Comparison of ENCODE assay signal across 18 cellular contexts in genomic region chr20:63702751-63703470, GRCh38. TPM values are rescaled to one million over a fixed set of nuclear protein-coding genes. Genes with fewer than 3 reads are reported as not detected.
DNase-seq lines count a peak whose midpoint lies in the region; ATAC-seq and TF ChIP-seq lines count a peak whose summit lies in the region.
"Had no signal": no experiment of that assay in that cellular context is flagged by ENCODE, and none has a peak within 500 bp of the region (broad histone marks: within the 10 kb centered on the region; RNA-seq: fewer than 3 reads in every experiment).

No MANE protein-coding gene starts in this region.

- no peak for TF ChIP-seq CTCF in sigmoid colon (IDR thresholded peaks at IDR 0.05)

- H3K9me3 Mint-ChIP-seq in activated naive CD8-positive, alpha-beta T cell (ENCODE audit: low read depth): no peaks in the 10 kb centered on the region
- H3K9me3 Mint-ChIP-seq in activated naive CD8-positive, alpha-beta T cell treated with anti-CD3 and anti-CD28 coated beads, Interleukin-2, amount 50 U/mL, for 24 hours: no peaks in the 10 kb centered on the region
- H3K9me3 Mint-ChIP-seq: activated naive CD4-positive, alpha-beta T cell treated with anti-CD3 and anti-CD28 coated beads, Interleukin-2, amount 50 U/mL, for 72 hours; natural killer cell treated with Interleukin-12 subunit alpha and Interleukin-12 subunit beta and Interleukin-15 and Interleukin-18, amount 100 ng/mL, for 72 hours had no signal

- no peaks in the 10 kb centered on the region for H3K27me3 Mint-ChIP-seq in activated naive CD8-positive, alpha-beta T cell
- H3K27me3 Mint-ChIP-seq in activated naive CD8-positive, alpha-beta T cell treated with anti-CD3 and anti-CD28 coated beads, Interleukin-2, amount 50 U/mL, for 24 hours: no peaks in the 10 kb centered on the region
- H3K27me3 Mint-ChIP-seq: natural killer cell treated with Interleukin-12 subunit alpha and Interleukin-12 subunit beta and Interleukin-15 and Interleukin-18, amount 100 ng/mL, for 72 hours had no signal

- DNase-seq in activated naive CD8-positive, alpha-beta T cell treated with anti-CD3 and anti-CD28 coated beads, Interleukin-2, amount 50 U/mL, for 24 hours: no peak
- DNase-seq in H4 (ENCODE audit: low spot score) (peak; percentile 6), astrocyte of the hippocampus (ENCODE audit: low read depth, low spot score) (peak; percentile 3), sigmoid colon (peak; percentile 57), T-helper 9 cell (no peak), left colon (no peak), GM03348 (ENCODE audit: low spot score) (no peak)
- DNase-seq: activated CD8-positive, alpha-beta T cell treated with anti-CD3 and anti-CD28 coated beads, Interleukin-2, amount 10 ng/mL, durations not matched to agents 7 days and 5 days; central memory CD4-positive, alpha-beta T cell; foreskin keratinocyte; NCI-H1436; NCI-H2227 treated with DMSO at 0.1 percent for 48 hours had no signal

- no peak for TF ChIP-seq POLR2A in sigmoid colon (IDR thresholded peaks at IDR 0.05)

- no peak overlapping the region for H3K4me3 Mint-ChIP-seq in activated naive CD8-positive, alpha-beta T cell
- no peak overlapping the region for H3K4me3 Mint-ChIP-seq in activated naive CD8-positive, alpha-beta T cell treated with anti-CD3 and anti-CD28 coated beads, Interleukin-2, amount 50 U/mL, for 24 hours
- H3K4me3 Mint-ChIP-seq: activated CD8-positive, alpha-beta T cell treated with anti-CD3 and anti-CD28 coated beads, Interleukin-2, amount 10 ng/mL, durations not matched to agents 7 days and 5 days; natural killer cell treated with Interleukin-12 subunit alpha and Interleukin-12 subunit beta and Interleukin-15 and Interleukin-18, amount 100 ng/mL, for 72 hours had no signal

- intact Hi-C loops in sigmoid colon (cut with DNase I): no loop called here
- intact Hi-C loops in left colon (cut with DNase I, micrococcal nuclease): no loop called here

- no peaks in the 10 kb centered on the region for H3K27me3 ChIP-seq in sigmoid colon
- H3K27me3 ChIP-seq: foreskin keratinocyte, vagina had no signal

- peaks cover 0 to 36% (median 30%) of the 10 kb centered on the region in 4 donors for H3K4me1 ChIP-seq in sigmoid colon

- ATAC-seq in activated naive CD8-positive, alpha-beta T cell treated with anti-CD3 and anti-CD28 coated beads, Interleukin-2, amount 50 U/mL, for 24 hours: no peak
- ATAC-seq in left colon: no peak
- ATAC-seq: activated CD8-positive, alpha-beta T cell treated with anti-CD3 and anti-CD28 coated beads, Interleukin-2, amount 10 ng/mL, durations not matched to agents 7 days and 5 days; activated naive CD4-positive, alpha-beta T cell treated with anti-CD3 and anti-CD28 coated beads, Interleukin-2, amount 50 U/mL, for 72 hours; foreskin keratinocyte; natural killer cell treated with Interleukin-12 subunit alpha and Interleukin-12 subunit beta and Interleukin-15 and Interleukin-18, amount 100 ng/mL, for 72 hours; psoas muscle had no signal

- no peaks in the 10 kb centered on the region for H3K9me3 ChIP-seq in sigmoid colon
- H3K9me3 ChIP-seq: psoas muscle, vagina had no signal

- H3K27ac Mint-ChIP-seq in activated naive CD8-positive, alpha-beta T cell: peak overlapping the region; percentile 22
- no peak overlapping the region for H3K27ac Mint-ChIP-seq in activated naive CD8-positive, alpha-beta T cell treated with anti-CD3 and anti-CD28 coated beads, Interleukin-2, amount 50 U/mL, for 24 hours
- H3K27ac Mint-ChIP-seq: activated CD8-positive, alpha-beta T cell treated with anti-CD3 and anti-CD28 coated beads, Interleukin-2, amount 10 ng/mL, durations not matched to agents 7 days and 5 days; natural killer cell treated with Interleukin-12 subunit alpha and Interleukin-12 subunit beta and Interleukin-15 and Interleukin-18, amount 100 ng/mL, for 72 hours had no signal

- peaks cover 5% of the 10 kb centered on the region for H3K36me3 Mint-ChIP-seq in activated naive CD8-positive, alpha-beta T cell
- peaks cover 16% of the 10 kb centered on the region for H3K36me3 Mint-ChIP-seq in activated naive CD8-positive, alpha-beta T cell treated with anti-CD3 and anti-CD28 coated beads, Interleukin-2, amount 50 U/mL, for 24 hours (ENCODE audit: low read depth)
- H3K36me3 Mint-ChIP-seq: natural killer cell treated with Interleukin-12 subunit alpha and Interleukin-12 subunit beta and Interleukin-15 and Interleukin-18, amount 100 ng/mL, for 72 hours had no signal

- no peak overlapping the region for H3K4me3 ChIP-seq in sigmoid colon
- H3K4me3 ChIP-seq: psoas muscle, SK-N-MC, vagina had no signal

- no peak overlapping the region for H3K27ac ChIP-seq in sigmoid colon
- H3K27ac ChIP-seq: foreskin keratinocyte, psoas muscle, SK-N-MC, vagina had no signal

- peaks cover 0 to 44% (median 11%) of the 10 kb centered on the region in 4 donors for H3K36me3 ChIP-seq in sigmoid colon

- no peak for TF ChIP-seq EP300 in sigmoid colon (IDR thresholded peaks at IDR 0.05)

- WGBS in sigmoid colon, 2 donors: 80 to 90% methylated on average over 13 of the region's 13 CpGs

- peaks cover 15% of the 10 kb centered on the region for H3K4me1 Mint-ChIP-seq in activated naive CD8-positive, alpha-beta T cell (ENCODE audit: low read depth)
- peaks cover 32% of the 10 kb centered on the region for H3K4me1 Mint-ChIP-seq in activated naive CD8-positive, alpha-beta T cell treated with anti-CD3 and anti-CD28 coated beads, Interleukin-2, amount 50 U/mL, for 24 hours

RNA-seq across cellular contexts. Expression of gene ARFRP1, which starts 4.9 kb away (rescaled TPM):
- 24.6 and 36.0 TPM in 2 replicates for total RNA-seq in H4 (2014; rRNA removed; shearing (Covaris generic))
- total RNA-seq in sigmoid colon (10 to 100 TPM; 26.8 to 38.7 (median 28.8) TPM), left colon (10 to 100 TPM; 52.2 to 69.5 TPM)
- polyA plus RNA-seq in sigmoid colon: 10 to 100 TPM; 39.1 to 70.2 (median 45.6) TPM

RNA-seq across cellular contexts. Expression of gene ZGPAT, which starts 4.9 kb away (rescaled TPM):
- 5.4 and 9.4 TPM in 2 replicates for total RNA-seq in H4 (2014; rRNA removed; shearing (Covaris generic))
- total RNA-seq in sigmoid colon (10 to 100 TPM; 18.5 to 22.5 (median 19.6) TPM), left colon (10 to 100 TPM; 31.4 to 32.4 TPM)
- polyA plus RNA-seq in sigmoid colon: 10 to 100 TPM; 24.0 to 44.9 (median 30.5) TPM

RNA-seq across cellular contexts. Expression of gene TNFRSF6B, which starts 6.5 kb away (rescaled TPM):
- total RNA-seq in H4 (2014; rRNA removed; shearing (Covaris generic)): 0.10 and 0.39 TPM in 2 replicates
- total RNA-seq in sigmoid colon (10 to 100 TPM in 1 of 4 donors, 1 to 10 TPM in 3; 1.8 to 45.5 (median 4.2) TPM), left colon (1 to 10 TPM in 1 of 2 donors, not detected in 1; 8.9 TPM)
- polyA plus RNA-seq in sigmoid colon: 100 to 1,000 TPM in 1 of 3 donors, 1 to 10 TPM in 2; 1.2 to 186 (median 4.8) TPM
- total RNA-seq: activated CD8-positive, alpha-beta T cell treated with anti-CD3 and anti-CD28 coated beads, Interleukin-2, amount 10 ng/mL, durations not matched to agents 7 days and 5 days; activated naive CD4-positive, alpha-beta T cell treated with anti-CD3 and anti-CD28 coated beads, Interleukin-2, amount 50 U/mL, for 72 hours; natural killer cell treated with Interleukin-12 subunit alpha and Interleukin-12 subunit beta and Interleukin-15 and Interleukin-18, amount 100 ng/mL, for 72 hours had no signal

RNA-seq across cellular contexts. Expression of gene LIME1, which starts 33.6 kb away (rescaled TPM):
- 0.27 and 0.68 TPM in 2 replicates for total RNA-seq in H4 (2014; rRNA removed; shearing (Covaris generic))
- total RNA-seq in sigmoid colon (1 to 10 TPM; 4.6 to 7.8 (median 6.4) TPM), left colon (10 to 100 TPM; 11.1 to 13.4 TPM)
- 10 to 100 TPM in 1 of 3 donors, 1 to 10 TPM in 1, not detected in 1; 4.8 to 35.3 TPM for polyA plus RNA-seq in sigmoid colon

RNA-seq across cellular contexts. Expression of gene SLC2A4RG, which starts 36.7 kb away (rescaled TPM):
- total RNA-seq in H4 (2014; rRNA removed; shearing (Covaris generic)): 12.9 and 18.8 TPM in 2 replicates
- total RNA-seq in sigmoid colon (10 to 100 TPM; 25.2 to 78.2 (median 54.5) TPM), left colon (10 to 100 TPM; 41.2 to 48.0 TPM)
- polyA plus RNA-seq in sigmoid colon: 10 to 100 TPM; 19.7 to 33.0 (median 33.0) TPM

Comparison
In these comparisons a context has a peak if more than half of its experiments do, and no peak if none do; other contexts are left out.
1. DNase-seq: peak in H4 (single experiment), astrocyte of the hippocampus (single experiment) and sigmoid colon (single experiment); none in activated naive CD8-positive, alpha-beta T cell treated with anti-CD3 and anti-CD28 coated beads, Interleukin-2, amount 50 U/mL, for 24 hours (single experiment), T-helper 9 cell (single experiment), left colon (0 of 2) and GM03348 (single experiment).